8 cellular contexts compared by ENCODE assay signal in the genomic region with DNA sequence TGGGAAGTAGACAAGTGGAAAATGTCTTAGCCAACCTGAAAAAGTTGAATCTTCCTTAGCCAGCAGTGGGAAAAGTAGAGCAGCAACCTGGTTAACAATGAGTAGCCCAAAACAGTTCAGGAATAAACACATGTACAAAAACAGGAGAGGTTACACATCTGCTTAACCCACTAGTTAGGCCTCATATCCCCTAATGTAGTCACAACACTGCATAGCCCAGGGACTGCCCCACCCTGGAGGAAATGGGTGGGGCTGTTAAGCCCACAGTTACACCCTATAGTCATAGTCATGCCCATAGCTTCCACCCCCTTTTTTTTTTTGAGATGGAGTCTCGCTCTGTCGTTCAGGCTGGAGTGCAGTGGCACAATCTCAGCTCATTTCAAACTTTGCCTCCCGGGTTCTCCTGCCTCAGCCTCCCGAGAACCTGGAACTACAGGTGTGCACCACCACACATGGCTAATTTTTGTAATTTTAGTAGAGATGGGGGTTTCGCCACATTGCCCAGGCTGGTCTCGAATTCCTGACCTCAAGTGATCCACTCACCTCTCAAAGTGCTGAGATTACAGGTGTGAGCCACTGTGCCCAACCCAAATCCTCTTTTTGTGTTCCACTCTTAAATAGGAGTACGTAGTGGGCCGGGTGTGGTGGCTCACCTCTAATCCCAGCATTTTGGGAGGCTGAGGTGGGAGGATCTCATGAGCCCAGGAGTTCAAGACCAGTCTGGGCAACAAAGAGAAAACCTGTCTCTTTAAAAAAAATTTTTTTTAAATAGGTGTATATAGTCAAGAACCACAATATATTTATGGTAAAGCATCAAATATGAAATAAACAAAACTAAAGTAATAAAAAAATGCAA. TPM values are rescaled to one million over a fixed set of nuclear protein-coding genes. Genes with fewer than 3 reads are reported as not detected.
A peak's percentile ranks its signal among the peaks of the same experiment; 100 is the strongest.
DNase-seq lines count a peak whose midpoint lies in the region; ATAC-seq and TF ChIP-seq lines count a peak whose summit lies in the region.

No MANE protein-coding gene starts in this region.

- TF ChIP-seq CTCF in AG04450 (IDR thresholded peaks at IDR 0.05; ENCODE audit: low read depth, low read length) (no peak), smooth muscle cell (IDR thresholded peaks at IDR 0.05; ENCODE audit: borderline replicate concordance, insufficient read depth, poor library complexity, severe bottlenecking) (no peak)

- DNase-seq in AG04450 (ENCODE audit: low read depth, low spot score) (no peak), smooth muscle cell (lab: John Stamatoyannopoulos, UW; ENCODE audit: unreplicated experiment) (no peak), caudate nucleus (lab: John Stamatoyannopoulos, UW) (no peak), NCI-H2081 (lab: John Stamatoyannopoulos, UW) (no peak)
- peak; percentile 57 for DNase-seq in activated CD4-positive, CD25-positive, alpha-beta regulatory T cell treated with anti-CD3 and anti-CD28 coated beads, Interleukin-2, amount 50 U/mL, for 16 hours (ENCODE audit: low read depth, low spot score)
- peak; percentile 63 to 71 (median 70) for DNase-seq in effector memory CD8-positive, alpha-beta T cell

- peak overlapping the region; percentile 63 to 80 for H3K4me3 Mint-ChIP-seq in effector memory CD8-positive, alpha-beta T cell

- ATAC-seq in GM19395 (IDR thresholded peaks at IDR 0.05; ENCODE audit: unreplicated experiment) (peak; percentile 75), HG03457 (IDR thresholded peaks at IDR 0.05; ENCODE audit: unreplicated experiment) (peak; percentile 55)
- ATAC-seq in effector memory CD8-positive, alpha-beta T cell (replicated peaks): peak; percentile 97

- POLR2A ChIA-PET in AG04450 (lab: Yijun Ruan, JAX): no interaction called here

- no peaks in the 10 kb centered on the region for H3K27me3 ChIP-seq in AG04450 (ENCODE audit: control insufficient read depth, insufficient read depth, low read length)
- H3K27me3 ChIP-seq in smooth muscle cell (ENCODE audit: low read depth): no peaks in the 10 kb centered on the region

- H3K9me3 ChIP-seq in AG04450 (ENCODE audit: control insufficient read depth, insufficient read depth, low read length) (no peaks in the 10 kb centered on the region), smooth muscle cell (replicated peaks; ENCODE audit: low read depth) (no peaks in the 10 kb centered on the region)

- no peaks in the 10 kb centered on the region for H3F3A ChIP-seq in smooth muscle cell (ENCODE audit: low read depth)

- H3K9me3 Mint-ChIP-seq in effector memory CD8-positive, alpha-beta T cell: no peaks in the 10 kb centered on the region

- no peak overlapping the region for H2AFZ ChIP-seq in smooth muscle cell (ENCODE audit: low read depth)

- H4K20me1 ChIP-seq in smooth muscle cell (ENCODE audit: low read depth): peaks cover 69% of the 10 kb centered on the region

- peaks cover 39 to 61% of the 10 kb centered on the region in 2 donors for H3K4me1 Mint-ChIP-seq in effector memory CD8-positive, alpha-beta T cell (ENCODE audit: low read depth in 2 of 2)

- WGBS in smooth muscle cell (ENCODE audit: low lambda C conversion rate): 93% methylated on average over 8 of the region's 8 CpGs

- CTCF ChIA-PET in AG04450 (lab: Charles Lee): no interaction called here

- peak overlapping the region; percentile 94 to 96 for H3K27ac Mint-ChIP-seq in effector memory CD8-positive, alpha-beta T cell

- H3K36me3 ChIP-seq in smooth muscle cell (ENCODE audit: low read depth): peaks cover 4% of the 10 kb centered on the region

- H3K4me3 ChIP-seq in AG04450 (ENCODE audit: low read depth, low read length): no peak overlapping the region
- H3K4me3 ChIP-seq in smooth muscle cell: no peak overlapping the region

- no peaks in the 10 kb centered on the region for H3K27me3 Mint-ChIP-seq in effector memory CD8-positive, alpha-beta T cell

- H3K27ac ChIP-seq in AG04450 (ENCODE audit: low read depth, low read length): peak overlapping the region; percentile 3
- H3K27ac ChIP-seq in smooth muscle cell (ENCODE audit: low read depth): peak overlapping the region; percentile 38
- no peak overlapping the region for H3K27ac ChIP-seq in caudate nucleus (ENCODE audit: low read depth, low read length)

- H3K4me2 ChIP-seq in smooth muscle cell: no peak overlapping the region

- H3K79me2 ChIP-seq in smooth muscle cell (ENCODE audit: low read depth): peaks cover 95% of the 10 kb centered on the region

- H3K36me3 Mint-ChIP-seq in effector memory CD8-positive, alpha-beta T cell (ENCODE audit: insufficient read depth): peaks cover 21% of the 10 kb centered on the region

- H3K4me1 ChIP-seq in smooth muscle cell (ENCODE audit: low read depth): no peaks in the 10 kb centered on the region

- H3K9ac ChIP-seq in smooth muscle cell (ENCODE audit: low read depth): no peak overlapping the region

RNA-seq across cellular contexts. Expression of a gene that starts 24.5 kb away (rescaled TPM):
- polyA plus RNA-seq in AG04450 (2011; rRNA removed) (53.2 and 57.0 TPM in 2 replicates), smooth muscle cell (7.5 and 9.0 TPM in 2 replicates)
- polyA minus RNA-seq in AG04450 (2011; rRNA and poly(A)+ RNA removed): 67.2 and 72.2 TPM in 2 replicates
- total RNA-seq in smooth muscle cell: 23.9 and 24.5 TPM in 2 replicates

Comparison
In these comparisons a context has a peak if more than half of its experiments do, and no peak if none do; other contexts are left out.
1. DNase-seq: peak in activated CD4-positive, CD25-positive, alpha-beta regulatory T cell treated with anti-CD3 and anti-CD28 coated beads, Interleukin-2, amount 50 U/mL, for 16 hours (single experiment) and effector memory CD8-positive, alpha-beta T cell (3 of 3); none in AG04450 (single experiment), smooth muscle cell (single experiment), caudate nucleus (0 of 61) and NCI-H2081 (0 of 2).
2. Peak in every context shown above with its lines, with median percentiles within 50 percentile points of each other: ATAC-seq.